In the genomic region with DNA sequence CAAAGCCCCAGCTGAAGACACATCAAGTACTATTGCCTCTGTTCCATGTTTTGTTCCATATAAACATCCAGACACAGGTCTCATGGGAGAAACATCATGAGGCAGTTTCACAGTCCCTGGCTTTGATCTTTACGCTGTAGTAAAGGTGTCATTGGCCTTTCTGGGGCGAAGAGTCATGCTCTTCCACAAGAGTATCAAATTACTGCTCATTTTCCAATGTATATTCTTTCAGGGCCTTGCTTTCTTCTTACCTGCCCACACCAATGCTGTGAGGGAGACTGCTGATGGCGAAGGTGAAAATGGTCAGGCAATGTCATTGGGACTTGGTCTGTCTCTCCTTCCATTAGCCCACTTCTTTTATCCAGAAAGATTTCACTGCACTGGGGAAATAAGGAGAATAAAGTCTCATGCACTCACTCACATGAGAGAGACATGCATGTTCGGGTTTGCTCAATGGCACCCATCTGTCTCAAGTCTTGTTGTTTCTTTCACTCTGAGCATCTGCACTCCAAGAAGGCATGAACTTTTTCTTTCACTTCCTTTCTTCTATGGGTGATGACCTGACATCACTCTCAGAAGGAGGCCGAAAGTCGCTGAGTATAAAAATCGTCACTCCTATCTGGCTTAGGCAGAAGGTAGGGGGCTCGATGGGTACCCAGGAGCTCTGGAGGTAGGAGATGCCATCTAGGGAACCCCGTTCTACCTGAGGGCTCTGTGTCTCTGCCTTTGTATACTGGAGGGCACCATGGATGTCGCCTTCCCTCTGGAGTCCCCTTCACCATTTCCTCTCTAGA, we compare ENCODE assay signal across 8 cellular contexts. TPM values are rescaled to one million over a fixed set of nuclear protein-coding genes. Genes with fewer than 3 reads are reported as not detected.
A peak's percentile ranks its signal among the peaks of the same experiment; 100 is the strongest.
DNase-seq lines count a peak whose midpoint lies in the region; ATAC-seq lines count a peak whose summit lies in the region.

No MANE protein-coding gene starts in this region.

- H3K4me3 Mint-ChIP-seq in CD4-positive, alpha-beta memory T cell = peak overlapping the region; percentile 8 to 82 (median 59)
- H3K4me3 Mint-ChIP-seq in activated naive CD8-positive, alpha-beta T cell = peak overlapping the region; percentile 62
- H3K4me3 Mint-ChIP-seq in naive thymus-derived CD8-positive, alpha-beta T cell = peak overlapping the region; percentile 40 to 78 (median 60)

- POLR2A ChIA-PET in CD4-positive, alpha-beta memory T cell (lab: Charles Lee; ENCODE audit: partially characterized antibody) = no interaction called here
- POLR2A ChIA-PET in naive thymus-derived CD8-positive, alpha-beta T cell (lab: Charles Lee) = interaction anchor here (1.2 kb wide), 1 partner anchor 93 kb away, joined by 5 read pairs; no protein-coding TSS in a partner anchor

- peaks cover 17 to 21% of the 10 kb centered on the region in 2 donors for H3K27me3 Mint-ChIP-seq in CD4-positive, alpha-beta memory T cell
- H3K27me3 Mint-ChIP-seq in activated naive CD8-positive, alpha-beta T cell = peaks cover 11% of the 10 kb centered on the region
- H3K27me3 Mint-ChIP-seq in naive thymus-derived CD8-positive, alpha-beta T cell = peaks cover 1 to 16% (median 6%) of the 10 kb centered on the region in 5 donors

- H3K9me3 Mint-ChIP-seq in CD4-positive, alpha-beta memory T cell = peaks cover 0 to 6% (median 1%) of the 10 kb centered on the region in 8 donors
- no peaks in the 10 kb centered on the region for H3K9me3 Mint-ChIP-seq in activated naive CD8-positive, alpha-beta T cell (ENCODE audit: low read depth)
- peaks cover 0 to 5% (median 0%) of the 10 kb centered on the region in 9 donors for H3K9me3 Mint-ChIP-seq in naive thymus-derived CD8-positive, alpha-beta T cell

- CTCF ChIA-PET in CD4-positive, alpha-beta memory T cell (lab: Charles Lee; ENCODE audit: partially characterized antibody) = interaction anchor here (1.8 kb wide), 1 partner anchor 62 kb away, joined by 5 read pairs; no protein-coding TSS in a partner anchor

- no peaks in the 10 kb centered on the region for H3K36me3 Mint-ChIP-seq in CD4-positive, alpha-beta memory T cell
- no peaks in the 10 kb centered on the region for H3K36me3 Mint-ChIP-seq in activated naive CD8-positive, alpha-beta T cell
- peaks cover 0 to 6% (median 0%) of the 10 kb centered on the region in 3 donors for H3K36me3 Mint-ChIP-seq in naive thymus-derived CD8-positive, alpha-beta T cell

- H3K27me3 ChIP-seq in CD4-positive, alpha-beta memory T cell (ENCODE audit: insufficient read depth, low read length) = no peaks in the 10 kb centered on the region

- intact Hi-C loops in CD4-positive, alpha-beta memory T cell (cut with micrococcal nuclease) = no loop called here

- peak overlapping the region in 2 of 7 donors; percentile 35 to 42 for H3K27ac Mint-ChIP-seq in CD4-positive, alpha-beta memory T cell
- no peak overlapping the region for H3K27ac Mint-ChIP-seq in activated naive CD8-positive, alpha-beta T cell
- H3K27ac Mint-ChIP-seq in naive thymus-derived CD8-positive, alpha-beta T cell = peak overlapping the region in 4 of 10 donors; percentile 30 to 76 (median 68)

- no peak overlapping the region for H3K27ac ChIP-seq in CD4-positive, alpha-beta memory T cell (ENCODE audit: low read depth, low read length)

- no peaks in the 10 kb centered on the region for H3K36me3 ChIP-seq in CD4-positive, alpha-beta memory T cell (ENCODE audit: insufficient read depth, low read length)

- in situ Hi-C loops in KBM-7 (cut with MboI; ENCODE audit: low pct_unique_long_range_greater_than_20kb, low sequenced_read_pairs) = no loop called here

- H3K4me1 Mint-ChIP-seq in CD4-positive, alpha-beta memory T cell = peaks cover 1 to 16% (median 3%) of the 10 kb centered on the region in 4 donors
- H3K4me1 Mint-ChIP-seq in activated naive CD8-positive, alpha-beta T cell (ENCODE audit: low read depth) = peaks cover 5% of the 10 kb centered on the region
- peaks cover 0 to 18% (median 4%) of the 10 kb centered on the region in 4 donors for H3K4me1 Mint-ChIP-seq in naive thymus-derived CD8-positive, alpha-beta T cell

- H3K9me3 ChIP-seq in CD4-positive, alpha-beta memory T cell (ENCODE audit: control insufficient read depth in 1 of 2, low read length in 2 of 2) = no peaks in the 10 kb centered on the region

- H3K4me1 ChIP-seq in CD4-positive, alpha-beta memory T cell (ENCODE audit: insufficient read depth, low read length) = peaks cover 10% of the 10 kb centered on the region

- H3K4me3 ChIP-seq in CD4-positive, alpha-beta memory T cell (ENCODE audit: low read length in 2 of 2) = no peak overlapping the region

- peak; percentile 68 for ATAC-seq in HG03354 (IDR thresholded peaks at IDR 0.05; ENCODE audit: poor library complexity, severe bottlenecking, unreplicated experiment)
- ATAC-seq in naive thymus-derived CD8-positive, alpha-beta T cell = no peak

- no peak for DNase-seq in CD4-positive, alpha-beta memory T cell
- DNase-seq in GM19238 (ENCODE audit: insufficient read length, low spot score) = peak; percentile 49
- no peak for DNase-seq in naive thymus-derived CD8-positive, alpha-beta T cell
- DNase-seq in inferior parietal cortex (ENCODE audit: extremely low spot score) = no peak
- no peak for DNase-seq in KBM-7
- no peak for DNase-seq in activated CD8-positive, alpha-beta memory T cell treated with anti-CD3 and anti-CD28 coated beads, Interleukin-2, amount 50 U/mL, for 4 hours

RNA-seq across cellular contexts. Expression of gene JDP2, which starts 1.3 kb away (rescaled TPM):
- total RNA-seq in CD4-positive, alpha-beta memory T cell = under 1 TPM; 0.78 to 0.79 TPM
- under 1 TPM in 1 of 2 donors, not detected in 1; 0.20 TPM for polyA plus RNA-seq in CD4-positive, alpha-beta memory T cell
- total RNA-seq in naive thymus-derived CD8-positive, alpha-beta T cell = 1 to 10 TPM in 1 of 2 experiments, under 1 TPM in 1; 0.75 to 1.0 TPM
- not detected for polyA plus RNA-seq in naive thymus-derived CD8-positive, alpha-beta T cell
